Comparison of ENCODE assay signal across 13 cellular contexts in the genomic region with DNA sequence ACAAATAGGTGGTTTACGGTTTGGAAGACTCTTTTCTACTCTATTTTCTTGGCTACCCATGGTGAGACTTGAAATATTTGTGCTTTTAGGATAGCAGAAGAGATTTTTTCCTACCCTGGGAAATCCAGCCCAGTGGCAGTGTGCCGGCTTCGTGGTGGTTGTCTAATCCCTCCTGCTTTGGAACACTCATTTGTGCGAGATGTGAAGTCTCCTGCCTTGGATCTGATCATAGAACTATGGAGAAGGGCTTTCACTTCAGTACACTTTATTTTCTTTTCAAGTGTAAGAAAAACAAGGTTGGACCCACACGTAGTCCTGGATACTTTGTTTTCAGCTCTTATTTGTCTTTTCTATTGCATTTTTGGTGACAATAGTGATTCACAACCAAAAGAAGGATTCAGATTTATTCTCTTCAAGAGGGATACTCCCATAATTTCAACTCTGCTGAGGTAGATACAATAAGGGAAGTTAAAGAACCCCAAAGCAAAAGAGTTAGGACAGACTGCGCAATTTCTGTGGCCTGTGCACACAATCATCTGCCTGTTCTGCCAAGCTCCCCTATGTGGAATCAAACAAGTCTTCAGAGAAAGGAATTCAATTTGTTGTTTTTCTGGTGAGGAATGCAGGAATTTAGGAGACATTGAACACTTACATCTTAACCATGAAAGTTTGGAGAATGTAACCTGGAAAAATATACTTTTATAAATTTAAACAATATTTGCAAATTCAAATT.
A peak's percentile ranks its signal among the peaks of the same experiment; 100 is the strongest.
DNase-seq lines count a peak whose midpoint lies in the region; ATAC-seq and TF ChIP-seq lines count a peak whose summit lies in the region.
"Had no signal": no experiment of that assay in that cellular context is flagged by ENCODE, and none has a peak within 500 bp of the region (broad histone marks: within the 10 kb centered on the region; RNA-seq: fewer than 3 reads in every experiment).

No MANE protein-coding gene starts in this region.

- H3K27ac Mint-ChIP-seq in GM23338: peak overlapping the region; percentile 33; the same call in 1 of the 2 replicates
- H3K27ac Mint-ChIP-seq: activated CD8-positive, alpha-beta T cell treated with anti-CD3 and anti-CD28 coated beads for 36 hours; activated naive CD4-positive, alpha-beta T cell treated with anti-CD3 and anti-CD28 coated beads, Interleukin-2, amount 50 U/mL, for 24 hours; effector memory CD8-positive, alpha-beta T cell had no signal

- no peak for DNase-seq in GM23338 (ENCODE audit: low spot score)
- peak; percentile 50 for DNase-seq in astrocyte of the cerebellum (ENCODE audit: low read depth)
- DNase-seq in putamen (ENCODE audit: low spot score): peak; percentile 31
- DNase-seq in T-helper 9 cell: no peak
- no peak for DNase-seq in HK-2 (ENCODE audit: unreplicated experiment)
- DNase-seq in gastrocnemius medialis: no peak
- no peak for DNase-seq in NCI-H2196 (lab: John Stamatoyannopoulos, UW; ENCODE audit: unreplicated experiment)
- DNase-seq: activated T-cell treated with anti-CD3 and anti-CD28 coated beads, Interleukin-2, amount 50 U/mL, for 4 hours; central memory CD4-positive, alpha-beta T cell; effector memory CD8-positive, alpha-beta T cell had no signal

- no peaks in the 10 kb centered on the region for H3F3A ChIP-seq in GM23338 (replicated peaks; ENCODE audit: low read depth)

- H3K36me3 Mint-ChIP-seq in GM23338 (ENCODE audit: low read depth): peaks cover 2% of the 10 kb centered on the region; the same call in 1 of the 3 replicates
- H3K36me3 Mint-ChIP-seq: activated naive CD4-positive, alpha-beta T cell treated with anti-CD3 and anti-CD28 coated beads, Interleukin-2, amount 50 U/mL, for 24 hours had no signal

- H3K4me1 ChIP-seq in GM23338 (ENCODE audit: insufficient read depth) (peaks cover 26% of the 10 kb centered on the region), iPS-18a (ENCODE audit: control insufficient read depth, low read depth, low read length) (peaks cover 32% of the 10 kb centered on the region), gastrocnemius medialis (no peaks in the 10 kb centered on the region)

- H3K27ac ChIP-seq in GM23338 (ENCODE audit: low read depth) (0 out of 2 replicates have a peak overlapping the region, but pooled peaks have one; percentile 22), iPS-18a (ENCODE audit: low read length) (peak overlapping the region; percentile 44), gastrocnemius medialis (peak overlapping the region in 2 of 4 donors; percentile 1 to 17)

- no peaks in the 10 kb centered on the region for H3K79me2 ChIP-seq in GM23338 (replicated peaks; ENCODE audit: insufficient read depth)

- H4K20me1 ChIP-seq in GM23338 (replicated peaks; ENCODE audit: insufficient read depth): no peaks in the 10 kb centered on the region

- ATAC-seq in GM23338 (no peak), gastrocnemius medialis (no peak)
- ATAC-seq: effector memory CD8-positive, alpha-beta T cell had no signal

- H3K9me3 ChIP-seq in iPS-18a (ENCODE audit: control insufficient read depth, low read depth, low read length) (no peaks in the 10 kb centered on the region), gastrocnemius medialis (no peaks in the 10 kb centered on the region)

- H3K27me3 Mint-ChIP-seq in GM23338 (ENCODE audit: insufficient read depth, low read depth, poor library complexity): no peaks in the 10 kb centered on the region
- H3K27me3 Mint-ChIP-seq: activated naive CD4-positive, alpha-beta T cell treated with anti-CD3 and anti-CD28 coated beads, Interleukin-2, amount 50 U/mL, for 24 hours; effector memory CD8-positive, alpha-beta T cell had no signal

- H3K36me3 ChIP-seq in GM23338 (ENCODE audit: insufficient read depth): no peaks in the 10 kb centered on the region
- no peaks in the 10 kb centered on the region for H3K36me3 ChIP-seq in iPS-18a (ENCODE audit: control insufficient read depth, low read depth, low read length)
- H3K36me3 ChIP-seq in gastrocnemius medialis: no peaks in the 10 kb centered on the region

- no peak overlapping the region for H3K4me3 Mint-ChIP-seq in GM23338
- H3K4me3 Mint-ChIP-seq: activated CD8-positive, alpha-beta T cell treated with anti-CD3 and anti-CD28 coated beads for 36 hours; activated naive CD4-positive, alpha-beta T cell treated with anti-CD3 and anti-CD28 coated beads, Interleukin-2, amount 50 U/mL, for 24 hours; activated T-cell treated with anti-CD3 and anti-CD28 coated beads, Interleukin-2, amount 50 U/mL, for 4 hours; effector memory CD8-positive, alpha-beta T cell had no signal

- no peak overlapping the region for H3K4me2 ChIP-seq in GM23338

- H3K27me3 ChIP-seq in GM23338 (ENCODE audit: insufficient read depth) (no peaks in the 10 kb centered on the region), iPS-18a (ENCODE audit: control insufficient read depth, insufficient read depth, low read length) (no peaks in the 10 kb centered on the region), gastrocnemius medialis (no peaks in the 10 kb centered on the region)

- no peak for TF ChIP-seq CTCF in GM23338 (conservative IDR thresholded peaks at IDR 0.05; ENCODE audit: low read depth in 2 of 2)
- no peak for TF ChIP-seq CTCF in astrocyte of the cerebellum (IDR thresholded peaks at IDR 0.05; ENCODE audit: low read depth, low read length, missing control alignments)
- no peak for TF ChIP-seq CTCF in gastrocnemius medialis (IDR thresholded peaks at IDR 0.05 in 4 of 5, conservative IDR thresholded peaks at IDR 0.05 in 1 of 5)

- intact Hi-C loops in gastrocnemius medialis (cut with DNase I; ENCODE audit: low total_unique reads): loop anchor here (5.0 kb wide), 2 partner anchors 66 to 184 kb away; no protein-coding TSS in a partner anchor

- H3K4me3 ChIP-seq in GM23338: no peak overlapping the region
- H3K4me3 ChIP-seq in astrocyte of the cerebellum (ENCODE audit: low read depth, low read length): no peak overlapping the region
- no peak overlapping the region for H3K4me3 ChIP-seq in iPS-18a (ENCODE audit: low read length)
- no peak overlapping the region for H3K4me3 ChIP-seq in gastrocnemius medialis

- peaks cover 35% of the 10 kb centered on the region for H3K4me1 Mint-ChIP-seq in GM23338

- no peaks in the 10 kb centered on the region for H3K9me2 ChIP-seq in GM23338 (ENCODE audit: insufficient read depth)

- no peak for TF ChIP-seq POLR2A in gastrocnemius medialis (IDR thresholded peaks at IDR 0.05)

- no peak overlapping the region for H2AFZ ChIP-seq in GM23338

- no peak overlapping the region for H3K9ac ChIP-seq in iPS-18a (ENCODE audit: low read length)

- in situ Hi-C loops in astrocyte of the cerebellum (cut with HindIII; ENCODE audit: low sequenced_read_pairs) (no loop called here), gastrocnemius medialis (cut with MboI; ENCODE audit: low sequenced_read_pairs in 4 of 4) (loop anchor here in 1 of 4 donors (5.0 kb wide), 1 partner anchor 416 kb away; no protein-coding TSS in a partner anchor)

- 0 out of 3 replicates have a peak, but pooled peaks cover 2% of the 10 kb centered on the region for H3K9me3 Mint-ChIP-seq in GM23338
- H3K9me3 Mint-ChIP-seq: activated CD8-positive, alpha-beta T cell treated with anti-CD3 and anti-CD28 coated beads for 36 hours; activated naive CD4-positive, alpha-beta T cell treated with anti-CD3 and anti-CD28 coated beads, Interleukin-2, amount 50 U/mL, for 24 hours; activated T-cell treated with anti-CD3 and anti-CD28 coated beads, Interleukin-2, amount 50 U/mL, for 4 hours had no signal

TF ChIP-seq in GM23338, 12 proteins besides CTCF, POLR2A, EP300 and RAD21 (continues in another document):
- TF ChIP-seq ZNF114 (CRISPR knock-in tag; IDR thresholded peaks at IDR 0.05) (no peak), NANOG (IDR thresholded peaks at IDR 0.05; ENCODE audit: borderline replicate concordance) (no peak), ZNF331 (CRISPR knock-in tag; IDR thresholded peaks at IDR 0.05; ENCODE audit: low read depth) (no peak)

Comparison
In these comparisons a context has a peak if more than half of its experiments do, and no peak if none do; other contexts are left out.
1. DNase-seq: peak in astrocyte of the cerebellum (single experiment) and putamen (single experiment); none in GM23338 (single experiment), T-helper 9 cell (single experiment), HK-2 (single experiment), gastrocnemius medialis (0 of 2) and NCI-H2196 (single experiment).